ENCODE assay signal across 8 cellular contexts in the genomic region with DNA sequence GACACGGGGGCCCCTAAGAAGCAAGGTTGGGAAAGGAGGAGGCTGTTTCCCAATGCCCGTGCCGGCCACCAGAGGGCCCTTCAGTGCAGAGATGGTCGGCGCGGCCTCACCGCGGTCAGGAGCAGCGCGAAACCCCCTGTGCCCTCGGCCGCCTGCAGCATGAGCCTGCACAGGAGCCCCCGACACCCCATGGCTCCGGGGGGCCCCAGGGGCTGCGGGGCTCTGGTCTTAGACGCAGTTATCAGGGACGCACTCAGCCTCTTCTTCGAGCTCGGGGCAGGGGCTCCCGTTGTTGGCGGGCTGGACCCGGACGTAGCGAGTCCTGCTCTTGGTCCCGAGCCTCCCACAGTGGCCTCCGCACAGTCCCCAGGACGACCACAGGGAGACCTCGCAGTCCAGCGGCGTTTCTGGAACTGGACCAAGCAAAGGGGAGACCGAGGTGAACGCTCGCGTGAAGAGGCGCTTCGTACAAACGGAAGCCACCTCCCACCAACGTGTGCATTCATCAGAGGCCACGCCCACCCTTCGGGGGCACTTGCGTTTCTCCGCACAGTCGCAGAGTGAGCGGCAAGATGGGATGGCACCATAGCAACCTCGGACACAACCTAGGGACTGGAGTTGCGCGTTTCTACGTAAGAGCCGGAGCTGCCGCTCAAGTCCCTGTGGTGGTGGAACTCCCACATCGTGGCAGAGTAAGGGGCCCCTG. TPM values are rescaled to one million over a fixed set of nuclear protein-coding genes. Genes with fewer than 3 reads are reported as not detected.
DNase-seq lines count a peak whose midpoint lies in the region; ATAC-seq and TF ChIP-seq lines count a peak whose summit lies in the region.

No MANE protein-coding gene starts in this region.

- no peaks in the 10 kb centered on the region for H3K9me3 ChIP-seq in lower lobe of right lung

- TF ChIP-seq CTCF in AG09319 (IDR thresholded peaks at IDR 0.05; ENCODE audit: low read depth, low read length) (peak; percentile 89), dorsolateral prefrontal cortex (IDR thresholded peaks at IDR 0.05 in 54 of 56, conservative IDR thresholded peaks at IDR 0.05 in 2 of 56; ENCODE audit: low read depth in 1 of 56, partially characterized antibody in 56 of 56) (peak; percentile 65 to 96 (median 91)), lower lobe of right lung (IDR thresholded peaks at IDR 0.05) (peak; percentile 95)

- peaks cover 36% of the 10 kb centered on the region for H3K4me1 ChIP-seq in lower lobe of right lung

- POLR2A ChIA-PET in activated CD4-positive, alpha-beta T cell treated with anti-CD3 and anti-CD28 coated beads, Interleukin-2, amount 10 ng/mL, durations not matched to agents 7 days and 5 days (lab: Charles Lee) = interaction anchor here (1.1 kb wide), 1 partner anchor 35 kb away, joined by 3 read pairs; no protein-coding TSS in a partner anchor

- H3K4me3 ChIP-seq in dorsolateral prefrontal cortex (peak overlapping the region; percentile 49 to 98 (median 68)), lower lobe of right lung (peak overlapping the region; percentile 63)

- H3K27ac ChIP-seq in dorsolateral prefrontal cortex (peak overlapping the region in 2 of 59 donors; percentile 21 to 74), lower lobe of right lung (peak overlapping the region; percentile 57)

- intact Hi-C loops in dorsolateral prefrontal cortex (cut with DNase I) = loop anchor here (2.0 to 10.0 kb wide), 5 partner anchors 79 to 187 kb away; a partner anchor contains a TSS
- intact Hi-C loops in lower lobe of right lung (cut with DNase I) = no loop called here

- H3K4me1 Mint-ChIP-seq in activated CD4-positive, alpha-beta T cell treated with anti-CD3 and anti-CD28 coated beads, Interleukin-2, amount 10 ng/mL, durations not matched to agents 7 days and 5 days = peaks cover 35% of the 10 kb centered on the region

- H3K27me3 Mint-ChIP-seq in activated CD4-positive, alpha-beta T cell treated with anti-CD3 and anti-CD28 coated beads, Interleukin-2, amount 10 ng/mL, durations not matched to agents 7 days and 5 days = peaks cover 12% of the 10 kb centered on the region

- peak overlapping the region; percentile 69 for H3K27ac Mint-ChIP-seq in activated CD4-positive, alpha-beta T cell treated with anti-CD3 and anti-CD28 coated beads, Interleukin-2, amount 10 ng/mL, durations not matched to agents 7 days and 5 days

- peak; percentile 32 for DNase-seq in AG09319 (ENCODE audit: extremely low read depth, low read depth)
- peak; percentile 82 to 96 for DNase-seq in NCI-H526 (lab: John Stamatoyannopoulos, UW)
- DNase-seq in activated CD4-positive, alpha-beta T cell treated with anti-CD3 and anti-CD28 coated beads, Interleukin-2, amount 10 ng/mL, durations not matched to agents 7 days and 5 days = peak; percentile 93
- DNase-seq in dorsolateral prefrontal cortex = peak in 9 of 10 donors; percentile 71 to 86 (median 77)
- peak; percentile 93 for DNase-seq in lower lobe of right lung
- DNase-seq in stimulated activated CD4-positive, alpha-beta T cell treated with anti-CD3 and anti-CD28 coated beads, TNF-alpha, amount 100 ng/mL, for 1 hour (ENCODE audit: low read depth in 3 of 3, low spot score in 1 of 3) = peak; percentile 64 to 73 (median 64)

- H3K36me3 ChIP-seq in lower lobe of right lung = peaks cover 6% of the 10 kb centered on the region

- H3K27me3 ChIP-seq in dorsolateral prefrontal cortex = peaks cover 0 to 35% (median 27%) of the 10 kb centered on the region in 45 donors
- peaks cover 31% of the 10 kb centered on the region for H3K27me3 ChIP-seq in lower lobe of right lung (ENCODE audit: low read depth)

- peak; percentile 79 for ATAC-seq in GM19035 (IDR thresholded peaks at IDR 0.05; ENCODE audit: unreplicated experiment)
- ATAC-seq in HG03354 (IDR thresholded peaks at IDR 0.05; ENCODE audit: poor library complexity, severe bottlenecking, unreplicated experiment) = peak; percentile 89
- peak; percentile 88 to 91 for ATAC-seq in lower lobe of right lung

- no peaks in the 10 kb centered on the region for H3K9me3 Mint-ChIP-seq in activated CD4-positive, alpha-beta T cell treated with anti-CD3 and anti-CD28 coated beads, Interleukin-2, amount 10 ng/mL, durations not matched to agents 7 days and 5 days

- H3K4me3 Mint-ChIP-seq in activated CD4-positive, alpha-beta T cell treated with anti-CD3 and anti-CD28 coated beads, Interleukin-2, amount 10 ng/mL, durations not matched to agents 7 days and 5 days = peak overlapping the region; percentile 79

- no peaks in the 10 kb centered on the region for H3K36me3 Mint-ChIP-seq in activated CD4-positive, alpha-beta T cell treated with anti-CD3 and anti-CD28 coated beads, Interleukin-2, amount 10 ng/mL, durations not matched to agents 7 days and 5 days (ENCODE audit: low read depth)

- CTCF ChIA-PET in activated CD4-positive, alpha-beta T cell treated with anti-CD3 and anti-CD28 coated beads, Interleukin-2, amount 10 ng/mL, durations not matched to agents 7 days and 5 days (lab: Charles Lee) = interaction anchor here (0.7 to 3.1 kb wide), 18 partner anchors 9 to 180 kb away, joined by 3 to 12 read pairs (median 3); a partner anchor contains a TSS

RNA-seq across cellular contexts. Expression of a gene that starts 5.0 kb away (rescaled TPM):
- 10 to 100 TPM; 21.5 to 28.3 TPM for total RNA-seq in activated CD4-positive, alpha-beta T cell treated with anti-CD3 and anti-CD28 coated beads, Interleukin-2, amount 10 ng/mL, durations not matched to agents 7 days and 5 days
- total RNA-seq in dorsolateral prefrontal cortex = 10 to 100 TPM in 84 of 120 experiments, 1 to 10 TPM in 36; 1.9 to 49.7 (median 13.0) TPM
- total RNA-seq in lower lobe of right lung = 32.0 TPM

RNA-seq across cellular contexts. Expression of a gene that starts 54.0 kb away (rescaled TPM):
- total RNA-seq in activated CD4-positive, alpha-beta T cell treated with anti-CD3 and anti-CD28 coated beads, Interleukin-2, amount 10 ng/mL, durations not matched to agents 7 days and 5 days = 1 to 10 TPM; 3.2 to 3.5 TPM
- total RNA-seq in dorsolateral prefrontal cortex (10 to 100 TPM in 6 of 120 experiments, 1 to 10 TPM in 113, under 1 TPM in 1; 0.96 to 14.7 (median 5.2) TPM), lower lobe of right lung (6.8 TPM)

Comparison
In these comparisons a context has a peak if more than half of its experiments do, and no peak if none do; other contexts are left out.
1. DNase-seq: peak in every context shown above with its lines; median percentile 93 in activated CD4-positive, alpha-beta T cell treated with anti-CD3 and anti-CD28 coated beads, Interleukin-2, amount 10 ng/mL, durations not matched to agents 7 days and 5 days; 93 in lower lobe of right lung; 89 in NCI-H526; 77 in dorsolateral prefrontal cortex; 64 in stimulated activated CD4-positive, alpha-beta T cell treated with anti-CD3 and anti-CD28 coated beads, TNF-alpha, amount 100 ng/mL, for 1 hour; 32 in AG09319.